Comparison of ENCODE assay signal across 8 cellular contexts in the genomic region with DNA sequence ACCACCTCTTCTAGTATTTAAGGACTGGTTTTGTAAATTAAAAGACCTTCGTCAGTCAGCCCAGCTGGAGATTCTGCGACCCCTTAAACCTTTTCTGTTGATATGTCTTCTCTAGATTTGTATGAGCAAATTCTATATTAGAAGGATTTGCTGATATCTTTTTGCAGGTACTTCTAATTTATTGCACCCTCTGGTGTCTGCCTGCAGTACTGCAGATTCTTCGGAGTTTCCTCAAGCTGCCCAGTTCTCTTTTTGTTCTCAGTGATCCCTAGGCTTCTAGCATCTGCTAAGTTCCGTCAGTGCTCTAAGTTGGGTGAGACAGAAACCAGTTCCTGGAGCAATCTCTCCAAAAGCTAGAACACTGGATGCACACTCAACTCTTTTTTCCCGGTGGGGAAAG.
DNase-seq lines count a peak whose midpoint lies in the region; ATAC-seq and TF ChIP-seq lines count a peak whose summit lies in the region.

No MANE protein-coding gene starts in this region.

- H3K27ac ChIP-seq in adrenal gland (no peak overlapping the region), iPS DF 6.9 (ENCODE audit: low read length) (no peak overlapping the region)

- TF ChIP-seq POLR2A in adrenal gland (IDR thresholded peaks at IDR 0.05), result no peak

- DNase-seq in D341Med (ENCODE audit: low spot score) (peak; percentile 43), RKO (ENCODE audit: low spot score) (peak; percentile 45), adrenal gland (peak; percentile 44 to 87 (median 72)), iPS DF 6.9 (ENCODE audit: low read depth, low spot score) (peak; percentile 48), DMS79 (lab: John Stamatoyannopoulos, UW) (no peak)
- DNase-seq in stimulated activated CD4-positive, alpha-beta T cell treated with anti-CD3 and anti-CD28 coated beads, Interleukin-12 subunit alpha, Interleukin-12 subunit beta, amount 100 ng/mL, for 48 hours (ENCODE audit: low read depth in 2 of 3, low spot score in 1 of 3), result peak; percentile 0 to 46 (median 12)

- WGBS in adrenal gland, 4 donors, result 28 to 41% (median 33%) methylated on average over 5 of the region's 5 CpGs
- no CpG with 5 or more reads among the region's 5 CpGs for WGBS in iPS DF 6.9 (ENCODE audit: insufficient coverage, insufficient read length)

- intact Hi-C loops in adrenal gland (cut with DNase I), result loop anchor here (5.0 to 10.0 kb wide), 2 partner anchors 276 to 279 kb away; no protein-coding TSS in a partner anchor

- H3K27me3 ChIP-seq in adrenal gland (no peaks in the 10 kb centered on the region), iPS DF 6.9 (ENCODE audit: control insufficient read depth, insufficient read depth, low read length) (no peaks in the 10 kb centered on the region)

- H3K36me3 ChIP-seq in adrenal gland (replicated peaks in 1 of 2) (no peaks in the 10 kb centered on the region), iPS DF 6.9 (ENCODE audit: control insufficient read depth, insufficient read depth, low read length) (no peaks in the 10 kb centered on the region)

- H3K4me1 ChIP-seq in adrenal gland (replicated peaks in 1 of 2) (no peaks in the 10 kb centered on the region), iPS DF 6.9 (ENCODE audit: control insufficient read depth, insufficient read depth, low read length) (no peaks in the 10 kb centered on the region)

- H3K9me3 ChIP-seq in adrenal gland (replicated peaks in 1 of 3) (no peaks in the 10 kb centered on the region), iPS DF 6.9 (ENCODE audit: control insufficient read depth, insufficient read depth, low read length) (no peaks in the 10 kb centered on the region)

- ATAC-seq in GM19351 (IDR thresholded peaks at IDR 0.05; ENCODE audit: unreplicated experiment), result peak; percentile 83
- ATAC-seq in HG03460 (IDR thresholded peaks at IDR 0.05; ENCODE audit: unreplicated experiment), result peak; percentile 87

- peak; percentile 62 to 82 (median 76) for TF ChIP-seq CTCF in adrenal gland (IDR thresholded peaks at IDR 0.05)

- no peak overlapping the region for H3K4me3 ChIP-seq in adrenal gland
- H3K4me3 ChIP-seq in iPS DF 6.9 (ENCODE audit: low read length), result no peak overlapping the region
